Comparison of ENCODE assay signal across 8 cellular contexts in the genomic region with DNA sequence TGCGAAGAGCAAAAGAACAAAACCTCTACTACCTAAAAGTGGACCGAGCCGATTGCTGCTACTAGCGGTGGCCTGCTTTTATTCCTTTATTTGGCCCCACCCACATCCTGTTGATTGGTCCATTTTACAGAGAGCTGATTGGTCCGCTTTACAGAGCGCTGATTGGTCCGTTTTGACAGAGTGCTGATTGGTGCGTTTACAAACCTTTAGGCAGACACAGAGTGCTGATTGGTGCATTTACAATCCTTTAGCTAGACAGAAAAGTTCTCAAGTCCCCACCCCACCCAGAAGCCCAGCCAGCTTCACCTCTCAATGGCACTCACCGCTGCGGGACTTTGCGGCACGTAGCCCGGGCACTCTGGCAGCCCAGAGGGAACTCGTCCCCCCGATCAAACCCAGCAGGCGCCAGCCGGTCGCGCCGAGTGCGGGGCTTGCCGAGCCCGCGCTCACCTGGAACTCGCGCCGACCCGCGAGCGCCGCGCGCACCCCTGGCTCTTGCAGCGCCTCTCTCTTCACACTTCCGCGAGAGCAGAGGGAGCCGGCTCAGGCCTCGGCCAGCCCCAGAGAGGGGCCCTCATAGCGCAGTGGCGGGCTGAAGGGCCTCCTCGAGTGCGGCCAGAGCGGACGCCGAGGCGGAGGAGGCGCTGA. TPM values are rescaled to one million over a fixed set of nuclear protein-coding genes. Genes with fewer than 3 reads are reported as not detected.
DNase-seq lines count a peak whose midpoint lies in the region; ATAC-seq and TF ChIP-seq lines count a peak whose summit lies in the region.

No MANE protein-coding gene starts in this region.

- no peak overlapping the region for H2BK15ac ChIP-seq in mesendoderm (replicated peaks; ENCODE audit: low read depth)

- no peak overlapping the region for H3K4me2 ChIP-seq in mesendoderm (ENCODE audit: low read length)

- ATAC-seq in body of pancreas (peak; percentile 87), GM21723 (IDR thresholded peaks at IDR 0.05; ENCODE audit: unreplicated experiment) (no peak)

- H2BK5ac ChIP-seq in mesendoderm (ENCODE audit: low read length): no peak overlapping the region

- H3K4me1 ChIP-seq in body of pancreas (peaks cover 9% of the 10 kb centered on the region), mesendoderm (ENCODE audit: control insufficient read depth, low read depth, low read length) (no peaks in the 10 kb centered on the region)

- no peaks in the 10 kb centered on the region for H3K36me3 ChIP-seq in body of pancreas (replicated peaks in 1 of 2; ENCODE audit: insufficient read depth in 1 of 2, low read depth in 2 of 2)
- H3K36me3 ChIP-seq in mesendoderm (ENCODE audit: control insufficient read depth, insufficient read depth, low read length): no peaks in the 10 kb centered on the region

- no peaks in the 10 kb centered on the region for H3K79me2 ChIP-seq in mesendoderm (ENCODE audit: control insufficient read depth, insufficient read depth, low read length)

- no peak overlapping the region for H3K4ac ChIP-seq in mesendoderm (ENCODE audit: low read depth, low read length)

- no peak overlapping the region for H4K5ac ChIP-seq in mesendoderm (ENCODE audit: low read length)

- TF ChIP-seq CTCF in HL-60 (IDR thresholded peaks at IDR 0.05; ENCODE audit: insufficient read depth, low read length) (no peak), body of pancreas (IDR thresholded peaks at IDR 0.05) (no peak)

- H3K23ac ChIP-seq in mesendoderm (ENCODE audit: low read length): no peak overlapping the region

- POLR2A ChIA-PET in HEK293T (lab: Yijun Ruan, JAX): no interaction called here

- H3K27me3 ChIP-seq in HL-60 (ENCODE audit: insufficient read depth, poor library complexity, severe bottlenecking) (no peaks in the 10 kb centered on the region), body of pancreas (no peaks in the 10 kb centered on the region), mesendoderm (ENCODE audit: insufficient read depth, low read length, poor library complexity) (no peaks in the 10 kb centered on the region)

- CTCF ChIA-PET in HEK293T (lab: Yijun Ruan, JAX): no interaction called here

- H3K4me3 ChIP-seq in HL-60 (replicated peaks; ENCODE audit: insufficient read depth, low read length) (peak overlapping the region; percentile 12; the same call in 1 of the 2 replicates), body of pancreas (peak overlapping the region; percentile 17 to 18), mesendoderm (ENCODE audit: low read length) (no peak overlapping the region)

- peak in 2 of 3 donors; percentile 38 to 41 for TF ChIP-seq POLR2A in body of pancreas (IDR thresholded peaks at IDR 0.05)

- H3K9me3 ChIP-seq in body of pancreas: no peaks in the 10 kb centered on the region

- WGBS in body of pancreas, 2 donors: 38 to 53% methylated on average over 35 to 47 of the region's 47 CpGs
- no CpG with 5 or more reads among the region's 47 CpGs for WGBS in mesendoderm (ENCODE audit: extremely low coverage, insufficient coverage, low lambda C conversion rate)

- DNase-seq in DMS114 treated with DMSO at 0.1 percent for 48 hours (lab: John Stamatoyannopoulos, UW; ENCODE audit: unreplicated experiment): peak; percentile 47
- peak in 1 of 2 experiments; percentile 44 for DNase-seq in HL-60 (ENCODE audit: low read depth in 1 of 2, low spot score in 1 of 2)
- DNase-seq in body of pancreas: peak; percentile 47 to 63 (median 52)
- DNase-seq in mesendoderm: peak; percentile 18
- no peak for DNase-seq in HEK293T (ENCODE audit: extremely low spot score)
- DNase-seq in HuH-7 (ENCODE audit: low spot score): no peak
- no peak for DNase-seq in ecto neural progenitor cell (ENCODE audit: low spot score)

- intact Hi-C loops in body of pancreas (cut with DNase I): no loop called here

- H4K8ac ChIP-seq in mesendoderm (ENCODE audit: low read depth, low read length): no peak overlapping the region

- no peak overlapping the region for H3K56ac ChIP-seq in mesendoderm (ENCODE audit: low read length)

- no peak overlapping the region for H3K27ac ChIP-seq in HL-60 (replicated peaks)
- H3K27ac ChIP-seq in body of pancreas: peak overlapping the region in 3 of 4 donors; percentile 33 to 56 (median 50)
- H3K27ac ChIP-seq in mesendoderm (ENCODE audit: low read depth, low read length): no peak overlapping the region

- H2BK120ac ChIP-seq in mesendoderm (ENCODE audit: low read depth, low read length): no peak overlapping the region

- H3K9ac ChIP-seq in mesendoderm (ENCODE audit: low read length): no peak overlapping the region

- H2AK5ac ChIP-seq in mesendoderm (ENCODE audit: low read length): no peak overlapping the region

- H3K79me1 ChIP-seq in mesendoderm (ENCODE audit: low read length): no peaks in the 10 kb centered on the region

- H3K18ac ChIP-seq in mesendoderm (ENCODE audit: low read length): no peak overlapping the region

TF ChIP-seq in HEK293T, 16 proteins besides CTCF, POLR2A, EP300 and RAD21:
- TF ChIP-seq TARDBP (IDR thresholded peaks at IDR 0.05) (no peak), HDGF (IDR thresholded peaks at IDR 0.05; ENCODE audit: borderline replicate concordance) (no peak), FOXA1 (IDR thresholded peaks at IDR 0.05) (no peak), L3MBTL2 (conservative IDR thresholded peaks at IDR 0.05) (no peak)

RNA-seq across cellular contexts. Expression of a gene that starts 8.7 kb away (rescaled TPM):
- total RNA-seq in body of pancreas: 10 to 100 TPM; 36.3 to 54.4 TPM
- 8.2 TPM for polyA plus RNA-seq in mesendoderm (2013, experiment 1 of 2)
- polyA plus RNA-seq in mesendoderm (2013, experiment 2 of 2): 9.0 TPM

Comparison
In these comparisons a context has a peak if more than half of its experiments do, and no peak if none do; other contexts are left out.
1. DNase-seq: peak in DMS114 treated with DMSO at 0.1 percent for 48 hours (single experiment), body of pancreas (4 of 4) and mesendoderm (single experiment); none in HEK293T (single experiment), HuH-7 (single experiment) and ecto neural progenitor cell (single experiment).
2. H3K27ac ChIP-seq: peak in body of pancreas (3 of 4); none in HL-60 (single experiment) and mesendoderm (single experiment).